In genomic region chr3:104412608-104413580, GRCh38 we compare ENCODE assay signal across 22 cellular contexts.
DNase-seq lines count a peak whose midpoint lies in the region; ATAC-seq, FAIRE-seq and TF ChIP-seq lines count a peak whose summit lies in the region.
"Had no signal": no experiment of that assay in that cellular context is flagged by ENCODE, and none has a peak within 500 bp of the region (broad histone marks: within the 10 kb centered on the region; RNA-seq: fewer than 3 reads in every experiment).

No MANE protein-coding gene starts in this region.

- no peak for TF ChIP-seq RAD21 in A549 (conservative IDR thresholded peaks at IDR 0.05 in 1 of 2, IDR thresholded peaks at IDR 0.05 in 1 of 2)

- no peak overlapping the region for H3K4me3 ChIP-seq in A549
- H3K4me3 ChIP-seq in AG10803 (ENCODE audit: low read length): no peak overlapping the region
- no peak overlapping the region for H3K4me3 ChIP-seq in osteoblast (ENCODE audit: insufficient read depth, low read length)
- H3K4me3 ChIP-seq: BLaER1 treated with 17β-estradiol and CSF1 and Interleukin-3, amounts not matched to agents 10 nM and 100 nM; GM23338; HAP-1; K562 had no signal

- H3K79me2 ChIP-seq in osteoblast (ENCODE audit: insufficient read depth, low read length): no peaks in the 10 kb centered on the region

- TF ChIP-seq CTCF in A549 (IDR thresholded peaks at IDR 0.05) (no peak), AG10803 (conservative IDR thresholded peaks at IDR 0.05; ENCODE audit: low read length) (no peak), osteoblast (IDR thresholded peaks at IDR 0.05; ENCODE audit: extremely low read depth, low read depth, low read length) (no peak)

- H3K9me3 ChIP-seq in A549: no peaks in the 10 kb centered on the region
- no peaks in the 10 kb centered on the region for H3K9me3 ChIP-seq in osteoblast (ENCODE audit: low read depth, low read length)
- H3K9me3 ChIP-seq: HAP-1 had no signal

- WGBS in A549 (ENCODE audit: missing lambda C conversion rate): 63% methylated on average over 9 of the region's 9 CpGs

- H3K27ac ChIP-seq in A549: no peak overlapping the region
- no peak overlapping the region for H3K27ac ChIP-seq in osteoblast (ENCODE audit: low read depth, low read length)
- H3K27ac ChIP-seq: BLaER1 treated with 17β-estradiol and CSF1 and Interleukin-3, amounts not matched to agents 10 nM and 100 nM; HL-60; RWPE1 had no signal

- H3K4me2 ChIP-seq in A549 (0 out of 3 replicates have a peak overlapping the region, but pooled peaks have one; percentile 35), osteoblast (ENCODE audit: insufficient read depth, low read length) (no peak overlapping the region)
- H3K4me2 ChIP-seq: BLaER1 treated with 17β-estradiol and CSF1 and Interleukin-3, amounts not matched to agents 10 nM and 100 nM; GM23338 had no signal

- TF ChIP-seq POLR2A in A549 (IDR thresholded peaks at IDR 0.05; ENCODE audit: low read length): no peak

- peaks cover 16% of the 10 kb centered on the region; the same call in 2 of the 3 replicates for H3K4me1 ChIP-seq in A549
- no peaks in the 10 kb centered on the region for H3K4me1 ChIP-seq in osteoblast (ENCODE audit: insufficient read depth, low read length)
- H3K4me1 ChIP-seq: BLaER1 treated with 17β-estradiol and CSF1 and Interleukin-3, amounts not matched to agents 10 nM and 100 nM; HAP-1 had no signal

- POLR2A ChIA-PET in A549 (lab: Yijun Ruan, JAX): no interaction called here

- DNase-seq in A549 (ENCODE audit: low read depth in 1 of 2, low spot score in 1 of 2) (no peak), AG10803 (ENCODE audit: low read depth) (peak; percentile 9), amniotic epithelial cell (ENCODE audit: low read depth) (peak; percentile 24), osteoblast (ENCODE audit: insufficient read length, low spot score, missing footprints) (peak; percentile 3), NCI-H1417 (lab: John Stamatoyannopoulos, UW) (no peak), mucosa of gallbladder (ENCODE audit: low spot score) (no peak), DMS79 treated with DMSO at 0.1 percent for 48 hours (lab: John Stamatoyannopoulos, UW) (no peak)
- DNase-seq: ACHN; CD4-positive, alpha-beta memory T cell; NCI-H1092; NCI-H1436 treated with DMSO at 0.1 percent for 48 hours; NCI-H1930; NCI-H510A had no signal

- CTCF ChIA-PET in A549 (lab: Yijun Ruan, JAX): no interaction called here

- H3K36me3 ChIP-seq in osteoblast (ENCODE audit: insufficient read depth, low read length): no peaks in the 10 kb centered on the region
- H3K36me3 ChIP-seq: BLaER1 treated with 17β-estradiol and CSF1 and Interleukin-3, amounts not matched to agents 10 nM and 100 nM; HAP-1 had no signal

- ATAC-seq in A549: no peak
- ATAC-seq: GM23338, HepG2, K562 had no signal

- TF ChIP-seq EP300 in A549 (IDR thresholded peaks at IDR 0.05): no peak

- H3K27me3 ChIP-seq in osteoblast (ENCODE audit: insufficient read depth, low read length): no peaks in the 10 kb centered on the region
- H3K27me3 ChIP-seq: BLaER1 treated with 17β-estradiol and CSF1 and Interleukin-3, amounts not matched to agents 10 nM and 100 nM had no signal

- H2AFZ ChIP-seq in osteoblast (ENCODE audit: low read length): no peak overlapping the region
- H2AFZ ChIP-seq: GM23338 had no signal

- peak; percentile 18 for FAIRE-seq in A549 (lab: Jason Lieb, UNC)
- FAIRE-seq: G401.6, GM12892, HepG2, K562 had no signal

- no peaks in the 10 kb centered on the region for H4K20me1 ChIP-seq in osteoblast (ENCODE audit: insufficient read depth, low read length)
- H4K20me1 ChIP-seq: BLaER1 treated with 17β-estradiol and CSF1 and Interleukin-3, amounts not matched to agents 10 nM and 100 nM had no signal

TF ChIP-seq in A549, 52 proteins besides CTCF, POLR2A, EP300 and RAD21:
- no peak for TF ChIP-seq HOXB13 (CRISPR knock-in tag; IDR thresholded peaks at IDR 0.05; ENCODE audit: low read depth)
- TF ChIP-seq ZC3H11A (IDR thresholded peaks at IDR 0.05): no peak
- no peak for TF ChIP-seq FOXS1 (CRISPR knock-in tag; IDR thresholded peaks at IDR 0.05)
- TF ChIP-seq HOXA7 (CRISPR knock-in tag; IDR thresholded peaks at IDR 0.05): no peak
- no peak for TF ChIP-seq TFCP2L1 (CRISPR knock-in tag; IDR thresholded peaks at IDR 0.05)
- no peak for TF ChIP-seq GATA3 (IDR thresholded peaks at IDR 0.05; ENCODE audit: borderline replicate concordance)
- no peak for TF ChIP-seq CEBPB (IDR thresholded peaks at IDR 0.05)
- TF ChIP-seq HOXB5 (CRISPR knock-in tag; IDR thresholded peaks at IDR 0.05): no peak
- TF ChIP-seq HDAC2 (IDR thresholded peaks at IDR 0.05): no peak
- no peak for TF ChIP-seq ESRRA (IDR thresholded peaks at IDR 0.05; ENCODE audit: borderline replicate concordance, low read length)
- no peak for TF ChIP-seq HEYL (CRISPR knock-in tag; IDR thresholded peaks at IDR 0.05)
- TF ChIP-seq NPAS2 (CRISPR knock-in tag; IDR thresholded peaks at IDR 0.05; ENCODE audit: borderline replicate concordance): no peak
- no peak for TF ChIP-seq HES2 (IDR thresholded peaks at IDR 0.05)
- no peak for TF ChIP-seq RFX5 (IDR thresholded peaks at IDR 0.05)
- TF ChIP-seq ZSCAN20 (CRISPR knock-in tag; IDR thresholded peaks at IDR 0.05): no peak
- TF ChIP-seq POLR2AphosphoS2 (conservative IDR thresholded peaks at IDR 0.05; ENCODE audit: low read length): no peak
- no peak for TF ChIP-seq NFE2L2 (conservative IDR thresholded peaks at IDR 0.05; ENCODE audit: low read length)
- no peak for TF ChIP-seq ZFP36 (IDR thresholded peaks at IDR 0.05; ENCODE audit: borderline replicate concordance, partially characterized antibody)

Comparison
In these comparisons a context has a peak if more than half of its experiments do, and no peak if none do; other contexts are left out.
1. DNase-seq: peak in AG10803 (single experiment), amniotic epithelial cell (single experiment) and osteoblast (single experiment); none in A549 (0 of 2), NCI-H1417 (0 of 3), mucosa of gallbladder (single experiment) and DMS79 treated with DMSO at 0.1 percent for 48 hours (single experiment).